ENCODE assay signal across 1 cellular context in genomic region chr2:17646096-17646554, GRCh38.
A peak's percentile ranks its signal among the peaks of the same experiment; 100 is the strongest.
TF ChIP-seq lines count a peak whose summit lies in the region.

No MANE protein-coding gene starts in this region.

TF ChIP-seq in K562, 482 proteins besides CTCF, POLR2A, EP300 and RAD21 (continued from another document and continues in another):
- TF ChIP-seq ZNF407 (IDR thresholded peaks at IDR 0.05; ENCODE audit: low read depth): no peak
- TF ChIP-seq NCOA6 (IDR thresholded peaks at IDR 0.05): no peak
- TF ChIP-seq NFATC3 (IDR thresholded peaks at IDR 0.05): no peak
- TF ChIP-seq ZNF347 (CRISPR knock-in tag; IDR thresholded peaks at IDR 0.05; ENCODE audit: low read depth): no peak
- TF ChIP-seq CHD7 (IDR thresholded peaks at IDR 0.05; ENCODE audit: low read depth, low read length): no peak
- TF ChIP-seq OTX1 (CRISPR knock-in tag; IDR thresholded peaks at IDR 0.05): no peak
- no peak for TF ChIP-seq SMARCE1 (IDR thresholded peaks at IDR 0.05)
- no peak for TF ChIP-seq SRSF7 (optimal IDR thresholded peaks at IDR 0.05; ENCODE audit: low read depth, low read length)
- no peak for TF ChIP-seq KLF1 (tag; IDR thresholded peaks at IDR 0.05)
- TF ChIP-seq TEAD4 (IDR thresholded peaks at IDR 0.05; ENCODE audit: low read length): peak; percentile 60
- no peak for TF ChIP-seq TEAD4 (CRISPR knock-in tag; IDR thresholded peaks at IDR 0.05; ENCODE audit: borderline replicate concordance)
- TF ChIP-seq CEBPG (CRISPR knock-in tag; IDR thresholded peaks at IDR 0.05): peak; percentile 33; the same call in 1 of the 2 replicates
- TF ChIP-seq CEBPG (tag; conservative IDR thresholded peaks at IDR 0.05 in 1 of 2, IDR thresholded peaks at IDR 0.05 in 1 of 2): peak; percentile 88 to 97
- TF ChIP-seq SMAD1 (IDR thresholded peaks at IDR 0.05; ENCODE audit: low read depth, low read length, partially characterized antibody): peak; percentile 71
- TF ChIP-seq RFX7 (CRISPR knock-in tag; IDR thresholded peaks at IDR 0.05): no peak
- no peak for TF ChIP-seq VEZF1 (CRISPR knock-in tag; IDR thresholded peaks at IDR 0.05)
- no peak for TF ChIP-seq MTA3 (IDR thresholded peaks at IDR 0.05; ENCODE audit: borderline replicate concordance)
- no peak for TF ChIP-seq CREM (IDR thresholded peaks at IDR 0.05; ENCODE audit: low read depth)
- no peak for TF ChIP-seq GTF2F1 (IDR thresholded peaks at IDR 0.05; ENCODE audit: low read depth, low read length)
- no peak for TF ChIP-seq NR2C2 (CRISPR knock-in tag; IDR thresholded peaks at IDR 0.05)
- peak; percentile 38; the same call in 1 of the 2 replicates for TF ChIP-seq NR2C2 (tag; IDR thresholded peaks at IDR 0.05)
- no peak for TF ChIP-seq WHSC1 (IDR thresholded peaks at IDR 0.05; ENCODE audit: low read length)
- TF ChIP-seq GMEB1 (CRISPR knock-in tag; IDR thresholded peaks at IDR 0.05): no peak
- TF ChIP-seq POLR2H (tag; IDR thresholded peaks at IDR 0.05; ENCODE audit: low read depth): no peak
- no peak for TF ChIP-seq POU5F1 (IDR thresholded peaks at IDR 0.05; ENCODE audit: borderline replicate concordance, low read depth, low read length, partially characterized antibody)
- no peak for TF ChIP-seq ELK1 (CRISPR knock-in tag; IDR thresholded peaks at IDR 0.05)
- no peak for TF ChIP-seq RBFOX2 (IDR thresholded peaks at IDR 0.05; ENCODE audit: low read depth, low read length)
- no peak for TF ChIP-seq ARID2 (IDR thresholded peaks at IDR 0.05)
- TF ChIP-seq TFAM (CRISPR knock-in tag; conservative IDR thresholded peaks at IDR 0.05): no peak
- TF ChIP-seq ZNF778 (CRISPR knock-in tag; IDR thresholded peaks at IDR 0.05): no peak
- TF ChIP-seq ATF3 (IDR thresholded peaks at IDR 0.05): peak; percentile 49
- no peak for TF ChIP-seq ATF3 (CRISPR knock-in tag; conservative IDR thresholded peaks at IDR 0.05)
- TF ChIP-seq ZSCAN29 (IDR thresholded peaks at IDR 0.05): no peak
- no peak for TF ChIP-seq ZNF3 (CRISPR knock-in tag; IDR thresholded peaks at IDR 0.05)
- no peak for TF ChIP-seq THRA (IDR thresholded peaks at IDR 0.05)
